12 cellular contexts compared by ENCODE assay signal in genomic region chr17:9050801-9051401, GRCh38. TPM values are rescaled to one million over a fixed set of nuclear protein-coding genes. Genes with fewer than 3 reads are reported as not detected.
DNase-seq lines count a peak whose midpoint lies in the region; ATAC-seq and TF ChIP-seq lines count a peak whose summit lies in the region.
"Had no signal": no experiment of that assay in that cellular context is flagged by ENCODE, and none has a peak within 500 bp of the region (broad histone marks: within the 10 kb centered on the region; RNA-seq: fewer than 3 reads in every experiment).

No MANE protein-coding gene starts in this region.

- H2BK15ac ChIP-seq in mesenchymal stem cell (ENCODE audit: low read depth, poor library complexity, severe bottlenecking) = no peak overlapping the region

- no peak overlapping the region for H3K4me3 ChIP-seq in mesenchymal stem cell (ENCODE audit: insufficient read depth in 1 of 2, low read depth in 1 of 2, low read length in 2 of 2)

- CTCF ChIA-PET in Calu3 (lab: Charles Lee) = no interaction called here

- no peak overlapping the region for H3K23ac ChIP-seq in mesenchymal stem cell (ENCODE audit: low read length in 2 of 2)

- no peak overlapping the region for H3K4me3 Mint-ChIP-seq in Calu3 (ENCODE audit: low read depth, unreplicated experiment)
- H3K4me3 Mint-ChIP-seq in stimulated activated memory B cell treated with anti-CD40 and anti-IgM and Interleukin-4, amounts not matched to agents 10 μg/mL and 1 μg/mL and 100 μg/mL, for 72 hours = no peak overlapping the region

- no peak overlapping the region for H2BK120ac ChIP-seq in mesenchymal stem cell (ENCODE audit: low read depth, low read length)

- H3K14ac ChIP-seq in mesenchymal stem cell (ENCODE audit: low read length in 2 of 2) = no peak overlapping the region

- H3K79me1 ChIP-seq in mesenchymal stem cell (replicated peaks; ENCODE audit: low read length, poor library complexity, severe bottlenecking) = no peaks in the 10 kb centered on the region

- H2BK12ac ChIP-seq in mesenchymal stem cell (ENCODE audit: low read length in 2 of 2) = no peak overlapping the region

- no peak overlapping the region for H3K18ac ChIP-seq in mesenchymal stem cell (ENCODE audit: low read depth in 1 of 2, low read length in 2 of 2)

- no peaks in the 10 kb centered on the region for H3K4me1 Mint-ChIP-seq in Calu3 (ENCODE audit: low read depth, unreplicated experiment)
- H3K4me1 Mint-ChIP-seq in stimulated activated memory B cell treated with anti-CD40 and anti-IgM and Interleukin-4, amounts not matched to agents 10 μg/mL and 1 μg/mL and 100 μg/mL, for 72 hours = no peaks in the 10 kb centered on the region

- H3K27me3 Mint-ChIP-seq in Calu3 (ENCODE audit: unreplicated experiment) = peaks cover 2% of the 10 kb centered on the region
- peaks cover 25% of the 10 kb centered on the region for H3K27me3 Mint-ChIP-seq in stimulated activated memory B cell treated with anti-CD40 and anti-IgM and Interleukin-4, amounts not matched to agents 10 μg/mL and 1 μg/mL and 100 μg/mL, for 72 hours

- no peak overlapping the region for H4K8ac ChIP-seq in mesenchymal stem cell (ENCODE audit: low read length)

- H3K9me3 ChIP-seq in mesenchymal stem cell (ENCODE audit: control insufficient read depth, low read length) = peaks cover 3% of the 10 kb centered on the region

- no peak overlapping the region for H3K4ac ChIP-seq in mesenchymal stem cell (ENCODE audit: low read depth in 1 of 2, low read length in 2 of 2)

- no peak for TF ChIP-seq CTCF in Calu3 (IDR thresholded peaks at IDR 0.05; ENCODE audit: unreplicated experiment)

- H4K91ac ChIP-seq in mesenchymal stem cell (ENCODE audit: low read length) = no peak overlapping the region

- H3K36me3 ChIP-seq in mesenchymal stem cell (ENCODE audit: control insufficient read depth in 1 of 2, insufficient read depth in 2 of 2, low read depth in 1 of 2, low read length in 2 of 2) = no peaks in the 10 kb centered on the region

- DNase-seq in Calu3 (peak; percentile 63), NCI-H226 (peak; percentile 93), ecto neural progenitor cell (ENCODE audit: low spot score) (peak; percentile 48), mesenchymal stem cell (no peak)
- DNase-seq in NK-92 treated with Interleukin-12 subunit alpha and Interleukin-12 subunit beta, amount 100 ng/mL, for 24 hours (lab: John Stamatoyannopoulos, UW) = no peak
- DNase-seq in activated T-cell treated with anti-CD3 and anti-CD28 coated beads, Interleukin-2, amount 50 U/mL, for 1 hour = no peak
- DNase-seq: DMS79 treated with DMSO at 0.1 percent for 48 hours; effector CD4-positive, alpha-beta T cell; HCEC 1CT; NCI-H2171 had no signal

- 70% methylated on average over 8 of the region's 8 CpGs for WGBS in mesenchymal stem cell

- no peaks in the 10 kb centered on the region for H3K36me3 Mint-ChIP-seq in Calu3 (ENCODE audit: insufficient read depth, unreplicated experiment)
- no peaks in the 10 kb centered on the region for H3K36me3 Mint-ChIP-seq in stimulated activated memory B cell treated with anti-CD40 and anti-IgM and Interleukin-4, amounts not matched to agents 10 μg/mL and 1 μg/mL and 100 μg/mL, for 72 hours

- H3K4me1 ChIP-seq in mesenchymal stem cell (ENCODE audit: control insufficient read depth, insufficient read depth, low read depth, low read length) = peaks cover 4% of the 10 kb centered on the region

- H3K9ac ChIP-seq in mesenchymal stem cell (ENCODE audit: low read length) = no peak overlapping the region

- peak overlapping the region; percentile 34 for H3K27ac ChIP-seq in mesenchymal stem cell (ENCODE audit: low read length, poor library complexity, severe bottlenecking)

- no peak overlapping the region for H2AK5ac ChIP-seq in mesenchymal stem cell (ENCODE audit: low read length, severe bottlenecking)

- no peak for ATAC-seq in stimulated activated memory B cell treated with anti-CD40 and anti-IgM and Interleukin-4, amounts not matched to agents 10 μg/mL and 1 μg/mL and 100 μg/mL, for 72 hours
- ATAC-seq in GM19035 (IDR thresholded peaks at IDR 0.05; ENCODE audit: unreplicated experiment) = no peak

- H3K9me3 Mint-ChIP-seq in Calu3 (ENCODE audit: low read depth, unreplicated experiment) = no peaks in the 10 kb centered on the region
- no peaks in the 10 kb centered on the region for H3K9me3 Mint-ChIP-seq in stimulated activated memory B cell treated with anti-CD40 and anti-IgM and Interleukin-4, amounts not matched to agents 10 μg/mL and 1 μg/mL and 100 μg/mL, for 72 hours

- no peak overlapping the region for H3K27ac Mint-ChIP-seq in Calu3 (ENCODE audit: unreplicated experiment)
- no peak overlapping the region for H3K27ac Mint-ChIP-seq in stimulated activated memory B cell treated with anti-CD40 and anti-IgM and Interleukin-4, amounts not matched to agents 10 μg/mL and 1 μg/mL and 100 μg/mL, for 72 hours

- intact Hi-C loops in Calu3 (cut with micrococcal nuclease; ENCODE audit: unreplicated experiment) = no loop called here

- H2BK5ac ChIP-seq in mesenchymal stem cell (ENCODE audit: low read depth, low read length, poor library complexity, severe bottlenecking) = no peak overlapping the region

- no TSS peak for BruUV-seq in Calu3 (replicated peaks; lab: Mats Ljungman, UMichigan)

- peaks cover 0 to 13% of the 10 kb centered on the region in 2 experiments for H3K27me3 ChIP-seq in mesenchymal stem cell (ENCODE audit: control insufficient read depth in 1 of 2, insufficient read depth in 1 of 2, low read length in 2 of 2)

- no peak overlapping the region for H3K4me2 ChIP-seq in mesenchymal stem cell (ENCODE audit: low read length, poor library complexity, severe bottlenecking)

- H2AFZ ChIP-seq in mesenchymal stem cell (ENCODE audit: low read depth, low read length) = no peak overlapping the region

RNA-seq across cellular contexts. Expression of gene NTN1, which starts 29.6 kb away (rescaled TPM):
- total RNA-seq in Calu3 (2022) = 0.69 and 0.94 TPM in 2 replicates
- 0.14 TPM for polyA plus RNA-seq in mesenchymal stem cell (2013, experiment 1 of 2)
- polyA plus RNA-seq in mesenchymal stem cell (2013, experiment 2 of 2) = 0.19 TPM

Comparison
In these comparisons a context has a peak if more than half of its experiments do, and no peak if none do; other contexts are left out.
1. DNase-seq: peak in Calu3 (single experiment), NCI-H226 (single experiment) and ecto neural progenitor cell (single experiment); none in mesenchymal stem cell (single experiment), NK-92 treated with Interleukin-12 subunit alpha and Interleukin-12 subunit beta, amount 100 ng/mL, for 24 hours (single experiment) and activated T-cell treated with anti-CD3 and anti-CD28 coated beads, Interleukin-2, amount 50 U/mL, for 1 hour (single experiment).